Comparison of ENCODE assay signal across 10 cellular contexts in the genomic region with DNA sequence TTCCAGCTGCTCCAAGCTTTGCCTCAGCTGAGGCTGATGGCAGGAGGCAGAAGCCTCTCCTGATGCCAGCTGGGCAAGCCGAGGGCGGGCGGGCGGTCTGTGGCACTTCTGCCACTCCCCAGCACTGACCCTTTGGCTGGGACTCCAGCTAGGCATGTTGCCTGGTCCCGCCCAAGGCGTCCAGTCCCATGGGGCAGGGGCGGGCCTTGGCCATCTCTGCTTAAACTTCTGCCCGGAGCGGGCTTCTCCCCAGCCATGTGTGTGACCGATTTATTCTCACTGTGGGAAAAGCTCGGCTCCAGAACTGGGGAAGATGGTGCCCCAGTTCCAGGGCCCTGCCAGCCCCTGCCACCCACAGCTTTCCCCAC.
DNase-seq lines count a peak whose midpoint lies in the region; ATAC-seq and TF ChIP-seq lines count a peak whose summit lies in the region.
"Had no signal": no experiment of that assay in that cellular context is flagged by ENCODE, and none has a peak within 500 bp of the region (broad histone marks: within the 10 kb centered on the region; RNA-seq: fewer than 3 reads in every experiment).

No MANE protein-coding gene starts in this region.

- WGBS in thyroid gland, 2 donors, result 58 to 70% methylated on average over 2 to 8 of the region's 11 CpGs

- TF ChIP-seq POLR2A in thyroid gland (IDR thresholded peaks at IDR 0.05), result no peak

- H3K9me3 ChIP-seq in RWPE2 (ENCODE audit: severe bottlenecking) (no peaks in the 10 kb centered on the region), muscle layer of colon (ENCODE audit: low read length) (no peaks in the 10 kb centered on the region), thyroid gland (no peaks in the 10 kb centered on the region), SJCRH30 (replicated peaks) (no peaks in the 10 kb centered on the region)

- DNase-seq in RWPE2 (ENCODE audit: low spot score) (peak; percentile 58), globus pallidus (ENCODE audit: low spot score) (peak; percentile 79), thyroid gland (peak; percentile 74 to 84), SJCRH30 (no peak)
- DNase-seq in stimulated activated naive CD4-positive, alpha-beta T cell treated with Interleukin-2 at 50 U/mL for 16 hours (lab: John Stamatoyannopoulos, UW), result no peak
- DNase-seq: NCI-H2081 had no signal

- H3K27me3 ChIP-seq in RWPE2 (ENCODE audit: insufficient read depth, poor library complexity, severe bottlenecking), result no peaks in the 10 kb centered on the region
- H3K27me3 ChIP-seq in muscle layer of colon (ENCODE audit: control insufficient read depth in 1 of 2, insufficient read depth in 2 of 2, low read length in 2 of 2), result no peaks in the 10 kb centered on the region
- H3K27me3 ChIP-seq in thyroid gland, result no peaks in the 10 kb centered on the region
- no peaks in the 10 kb centered on the region for H3K27me3 ChIP-seq in SJCRH30

- H3K27ac ChIP-seq in RWPE2 (ENCODE audit: poor library complexity, severe bottlenecking) (no peak overlapping the region), muscle layer of colon (ENCODE audit: low read depth, low read length) (peak overlapping the region; percentile 16), thyroid gland (peak overlapping the region in 1 of 3 donors; percentile 70), SJCRH30 (no peak overlapping the region)
- H3K27ac ChIP-seq: VCaP had no signal

- H3K36me3 ChIP-seq in RWPE2 (ENCODE audit: low read depth) (peaks cover 67% of the 10 kb centered on the region), muscle layer of colon (ENCODE audit: insufficient read depth, low read length) (peaks cover 66% of the 10 kb centered on the region), thyroid gland (peaks cover 34 to 39% of the 10 kb centered on the region in 2 donors), SJCRH30 (peaks cover 74% of the 10 kb centered on the region)

- ATAC-seq in RWPE2 (ENCODE audit: low read depth), result no peak
- ATAC-seq in HG03095 (IDR thresholded peaks at IDR 0.05; ENCODE audit: unreplicated experiment), result no peak
- no peak for ATAC-seq in GM21737 (IDR thresholded peaks at IDR 0.05; ENCODE audit: unreplicated experiment)

- H3K4me3 ChIP-seq in RWPE2 (ENCODE audit: severe bottlenecking) (no peak overlapping the region), muscle layer of colon (ENCODE audit: low read depth in 1 of 2, low read length in 2 of 2) (no peak overlapping the region), thyroid gland (replicated peaks in 1 of 3) (no peak overlapping the region), SJCRH30 (no peak overlapping the region)

- intact Hi-C loops in thyroid gland (cut with DNase I), result loop anchor here (10.0 kb wide), 2 partner anchors 215 to 395 kb away; no protein-coding TSS in a partner anchor

- TF ChIP-seq CTCF in RWPE2 (IDR thresholded peaks at IDR 0.05; ENCODE audit: poor library complexity, severe bottlenecking), result no peak
- no peak for TF ChIP-seq CTCF in thyroid gland (IDR thresholded peaks at IDR 0.05)

- H3K9ac ChIP-seq in muscle layer of colon (ENCODE audit: low read length), result no peak overlapping the region

- no peaks in the 10 kb centered on the region for H3K4me1 ChIP-seq in RWPE2 (ENCODE audit: insufficient read depth, poor library complexity, severe bottlenecking)
- peaks cover 26% of the 10 kb centered on the region for H3K4me1 ChIP-seq in muscle layer of colon (ENCODE audit: insufficient read depth, low read length)
- peaks cover 14 to 19% of the 10 kb centered on the region in 2 donors for H3K4me1 ChIP-seq in thyroid gland
- no peaks in the 10 kb centered on the region for H3K4me1 ChIP-seq in SJCRH30

Comparison
In these comparisons a context has a peak if more than half of its experiments do, and no peak if none do; other contexts are left out.
1. DNase-seq: peak in RWPE2 (single experiment), globus pallidus (single experiment) and thyroid gland (2 of 2); none in SJCRH30 (0 of 2) and stimulated activated naive CD4-positive, alpha-beta T cell treated with Interleukin-2 at 50 U/mL for 16 hours (single experiment).